ENCODE assay signal across 8 cellular contexts in genomic region chr6:30006170-30007131, GRCh38. TPM values are rescaled to one million over a fixed set of nuclear protein-coding genes. Genes with fewer than 3 reads are reported as not detected.
DNase-seq lines count a peak whose midpoint lies in the region; ATAC-seq and TF ChIP-seq lines count a peak whose summit lies in the region.

No MANE protein-coding gene starts in this region.

- TF ChIP-seq CTCF in GM23338 (conservative IDR thresholded peaks at IDR 0.05; ENCODE audit: low read depth in 2 of 2) (no peak), A673 (conservative IDR thresholded peaks at IDR 0.05; ENCODE audit: low read depth, low read length) (no peak)

- DNase-seq in GM23338 (ENCODE audit: low spot score) (peak; percentile 53), left ventricle myocardium superior (peak; percentile 55), superior temporal gyrus (ENCODE audit: extremely low spot score) (no peak), NK-92 (lab: John Stamatoyannopoulos, UW; ENCODE audit: unreplicated experiment) (no peak), A673 (ENCODE audit: low spot score) (no peak)
- DNase-seq in activated naive CD4-positive, alpha-beta T cell treated with anti-CD3 and anti-CD28 coated beads, Interleukin-2, amount 10 ng/mL, durations not matched to agents 7 days and 5 days: peak; percentile 29

- no peaks in the 10 kb centered on the region for H3K9me3 Mint-ChIP-seq in GM23338
- H3K9me3 Mint-ChIP-seq in activated naive CD4-positive, alpha-beta T cell treated with anti-CD3 and anti-CD28 coated beads, Interleukin-2, amount 10 ng/mL, durations not matched to agents 7 days and 5 days: no peaks in the 10 kb centered on the region

- BruUV-seq in A673 (replicated peaks; lab: Mats Ljungman, UMichigan): no TSS peak

- intact Hi-C loops in left ventricle myocardium superior (cut with micrococcal nuclease) (no loop called here), A673 (cut with micrococcal nuclease; ENCODE audit: unreplicated experiment) (no loop called here)

- H3K9me3 ChIP-seq in A673 (ENCODE audit: low read depth, low read length, poor library complexity, severe bottlenecking): no peaks in the 10 kb centered on the region

- peaks cover 14% of the 10 kb centered on the region for H3K4me1 Mint-ChIP-seq in GM23338
- H3K4me1 Mint-ChIP-seq in activated naive CD4-positive, alpha-beta T cell treated with anti-CD3 and anti-CD28 coated beads, Interleukin-2, amount 10 ng/mL, durations not matched to agents 7 days and 5 days: peaks cover 19% of the 10 kb centered on the region

- no peak overlapping the region for H3K27ac Mint-ChIP-seq in GM23338
- no peak overlapping the region for H3K27ac Mint-ChIP-seq in activated naive CD4-positive, alpha-beta T cell treated with anti-CD3 and anti-CD28 coated beads, Interleukin-2, amount 10 ng/mL, durations not matched to agents 7 days and 5 days

- no peaks in the 10 kb centered on the region for H3K9me2 ChIP-seq in GM23338 (ENCODE audit: insufficient read depth)

- H3K9ac ChIP-seq in rectal smooth muscle tissue (ENCODE audit: low read length): no peak overlapping the region

- H3K4me2 ChIP-seq in GM23338: peak overlapping the region; percentile 93

- H3K4me1 ChIP-seq in GM23338 (ENCODE audit: insufficient read depth) (peaks cover 5% of the 10 kb centered on the region), rectal smooth muscle tissue (ENCODE audit: control insufficient read depth, insufficient read depth, low read length) (no peaks in the 10 kb centered on the region), A673 (ENCODE audit: insufficient read depth, low read length, poor library complexity, severe bottlenecking) (no peaks in the 10 kb centered on the region)

- ATAC-seq in GM23338 (peak; percentile 83), left ventricle myocardium superior (peak; percentile 86), HG02610 (IDR thresholded peaks at IDR 0.05; ENCODE audit: unreplicated experiment) (no peak)

- H3K36me3 ChIP-seq in GM23338 (ENCODE audit: insufficient read depth): no peaks in the 10 kb centered on the region
- no peaks in the 10 kb centered on the region for H3K36me3 ChIP-seq in rectal smooth muscle tissue (ENCODE audit: control insufficient read depth, insufficient read depth, low read length)
- H3K36me3 ChIP-seq in A673 (ENCODE audit: insufficient read depth, low read length, poor library complexity, severe bottlenecking): no peaks in the 10 kb centered on the region

- H3K27me3 ChIP-seq in GM23338 (ENCODE audit: insufficient read depth) (peaks cover 88% of the 10 kb centered on the region), rectal smooth muscle tissue (ENCODE audit: control insufficient read depth, insufficient read depth, low read length) (peaks cover 6% of the 10 kb centered on the region), A673 (replicated peaks; ENCODE audit: insufficient read depth, low read depth, low read length, poor library complexity) (peaks cover 50% of the 10 kb centered on the region)

- peaks cover 38% of the 10 kb centered on the region for H3K27me3 Mint-ChIP-seq in GM23338 (ENCODE audit: insufficient read depth, low read depth, poor library complexity)
- peaks cover 83% of the 10 kb centered on the region for H3K27me3 Mint-ChIP-seq in activated naive CD4-positive, alpha-beta T cell treated with anti-CD3 and anti-CD28 coated beads, Interleukin-2, amount 10 ng/mL, durations not matched to agents 7 days and 5 days

- H3K4me3 ChIP-seq in GM23338: peak overlapping the region; percentile 79
- H3K4me3 ChIP-seq in rectal smooth muscle tissue (ENCODE audit: low read length): peak overlapping the region; percentile 66
- no peak overlapping the region for H3K4me3 ChIP-seq in A673 (ENCODE audit: low read depth, low read length, poor library complexity, severe bottlenecking)

- POLR2A ChIA-PET in A673 (lab: Charles Lee; ENCODE audit: low non-redundant PET): no interaction called here

- H3K27ac ChIP-seq in GM23338 (ENCODE audit: low read depth) (no peak overlapping the region), rectal smooth muscle tissue (ENCODE audit: low read depth, low read length) (no peak overlapping the region), A673 (ENCODE audit: low read depth, low read length, poor library complexity, severe bottlenecking) (no peak overlapping the region)

- H3K79me2 ChIP-seq in GM23338 (replicated peaks; ENCODE audit: insufficient read depth): no peaks in the 10 kb centered on the region

- H2AFZ ChIP-seq in GM23338: peak overlapping the region; percentile 93

- CTCF ChIA-PET in activated naive CD4-positive, alpha-beta T cell treated with anti-CD3 and anti-CD28 coated beads, Interleukin-2, amount 10 ng/mL, durations not matched to agents 7 days and 5 days (lab: Charles Lee): no interaction called here
- CTCF ChIA-PET in A673 (lab: Charles Lee): interaction anchor here (0.6 kb wide), 1 partner anchor 479 kb away, joined by 3 read pairs; no protein-coding TSS in a partner anchor

- 0 out of 2 replicates have a peak, but pooled peaks cover 3% of the 10 kb centered on the region for H4K20me1 ChIP-seq in GM23338 (replicated peaks; ENCODE audit: insufficient read depth)

- peak overlapping the region; percentile 78 for H3K4me3 Mint-ChIP-seq in GM23338
- H3K4me3 Mint-ChIP-seq in activated naive CD4-positive, alpha-beta T cell treated with anti-CD3 and anti-CD28 coated beads, Interleukin-2, amount 10 ng/mL, durations not matched to agents 7 days and 5 days: peak overlapping the region; percentile 57

- no peaks in the 10 kb centered on the region for H3K36me3 Mint-ChIP-seq in GM23338 (ENCODE audit: low read depth)
- H3K36me3 Mint-ChIP-seq in activated naive CD4-positive, alpha-beta T cell treated with anti-CD3 and anti-CD28 coated beads, Interleukin-2, amount 10 ng/mL, durations not matched to agents 7 days and 5 days: no peaks in the 10 kb centered on the region

- H3F3A ChIP-seq in GM23338 (replicated peaks; ENCODE audit: low read depth): no peaks in the 10 kb centered on the region; the same call in 1 of the 2 replicates

TF ChIP-seq in GM23338, 12 proteins besides CTCF, POLR2A, EP300 and RAD21:
- TF ChIP-seq ETS1 (IDR thresholded peaks at IDR 0.05): no peak
- TF ChIP-seq EZH2phosphoT487 (IDR thresholded peaks at IDR 0.05; ENCODE audit: unreplicated experiment): no peak
- no peak for TF ChIP-seq JUNB (IDR thresholded peaks at IDR 0.05; ENCODE audit: unreplicated experiment)
- TF ChIP-seq STAT1 (IDR thresholded peaks at IDR 0.05; ENCODE audit: unreplicated experiment): no peak
- TF ChIP-seq ZNF114 (CRISPR knock-in tag; IDR thresholded peaks at IDR 0.05): no peak
- no peak for TF ChIP-seq NANOG (IDR thresholded peaks at IDR 0.05; ENCODE audit: borderline replicate concordance)
- TF ChIP-seq EZH2 (IDR thresholded peaks at IDR 0.05; ENCODE audit: low read depth, unreplicated experiment): peak; percentile 25

RNA-seq across cellular contexts. Expression of gene POLR1H, which starts 54.6 kb away (rescaled TPM):
- 28.1 and 30.1 TPM in 2 replicates for total RNA-seq in GM23338 (2014; rRNA removed; shearing (Covaris generic))
- polyA plus RNA-seq in GM23338 (2016; fragmentation: Nextera tagmentation; extraction: Ambion mirVana): 89.4 and 93.6 TPM in 2 replicates
- total RNA-seq in left ventricle myocardium superior (16.1 TPM), A673 (2021) (30.9 and 34.2 TPM in 2 replicates)

Comparison
In these comparisons a context has a peak if more than half of its experiments do, and no peak if none do; other contexts are left out.
1. DNase-seq: peak in GM23338 (single experiment), activated naive CD4-positive, alpha-beta T cell treated with anti-CD3 and anti-CD28 coated beads, Interleukin-2, amount 10 ng/mL, durations not matched to agents 7 days and 5 days (single experiment) and left ventricle myocardium superior (single experiment); none in superior temporal gyrus (single experiment), NK-92 (single experiment) and A673 (single experiment).